In the genomic region with DNA sequence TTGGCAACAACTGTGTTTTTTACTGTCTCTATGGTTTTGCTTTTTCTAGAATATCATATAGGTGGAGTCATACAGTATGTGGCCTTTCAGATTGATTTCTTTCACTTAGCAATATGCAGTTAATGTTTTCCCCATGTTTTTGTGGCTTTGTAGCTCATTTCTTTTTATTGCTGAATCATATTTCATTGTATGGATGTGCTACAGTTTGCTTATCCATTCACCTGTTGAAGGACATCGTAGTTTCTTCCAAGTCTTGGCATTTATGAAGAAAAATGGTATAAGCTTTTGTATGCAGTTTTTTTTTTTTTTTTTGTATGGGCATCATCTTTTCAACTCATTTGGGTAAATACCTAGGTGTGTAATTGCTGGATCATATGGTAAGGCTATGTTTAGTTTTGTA, we compare ENCODE assay signal across 6 cellular contexts.
"Had no signal": no experiment of that assay in that cellular context is flagged by ENCODE, and none has a peak within 500 bp of the region (broad histone marks: within the 10 kb centered on the region; RNA-seq: fewer than 3 reads in every experiment).

No MANE protein-coding gene starts in this region.

- H3K27ac ChIP-seq: HL-60 had no signal

- FAIRE-seq: HepG2, HTR-8/SVneo, K562 had no signal

- H3K4me3 ChIP-seq: K562 had no signal

- DNase-seq: IMR-90, KG1 had no signal
